Comparison of ENCODE assay signal across 8 cellular contexts in genomic region chr18:35071819-35072247, GRCh38. TPM values are rescaled to one million over a fixed set of nuclear protein-coding genes. Genes with fewer than 3 reads are reported as not detected.
DNase-seq lines count a peak whose midpoint lies in the region; ATAC-seq, FAIRE-seq and TF ChIP-seq lines count a peak whose summit lies in the region.

No MANE protein-coding gene starts in this region.

- H3K27ac Mint-ChIP-seq in activated CD4-positive, alpha-beta T cell treated with anti-CD3 and anti-CD28 coated beads, Interleukin-2, amount 10 ng/mL, durations not matched to agents 24 days and 14 days, result no peak overlapping the region

- peak; percentile 72 for FAIRE-seq in GM12892 (lab: Jason Lieb, UNC)

- H3K9me3 ChIP-seq in right cardiac atrium (ENCODE audit: control insufficient read depth, low read length), result no peaks in the 10 kb centered on the region

- H3K9me3 Mint-ChIP-seq in activated CD4-positive, alpha-beta T cell treated with anti-CD3 and anti-CD28 coated beads, Interleukin-2, amount 10 ng/mL, durations not matched to agents 24 days and 14 days, result no peaks in the 10 kb centered on the region

- H3K4me1 Mint-ChIP-seq in activated CD4-positive, alpha-beta T cell treated with anti-CD3 and anti-CD28 coated beads, Interleukin-2, amount 10 ng/mL, durations not matched to agents 24 days and 14 days, result peaks cover 4% of the 10 kb centered on the region

- intact Hi-C loops in right cardiac atrium (cut with DNase I), result no loop called here
- intact Hi-C loops in posterior vena cava (cut with DNase I), result no loop called here
- intact Hi-C loops in activated CD4-positive, alpha-beta T cell treated with anti-CD3 and anti-CD28 coated beads, Interleukin-2, amount 10 ng/mL, durations not matched to agents 24 days and 14 days (cut with micrococcal nuclease), result no loop called here

- no peak overlapping the region for H3K4me3 Mint-ChIP-seq in activated CD4-positive, alpha-beta T cell treated with anti-CD3 and anti-CD28 coated beads, Interleukin-2, amount 10 ng/mL, durations not matched to agents 24 days and 14 days

- H3K27me3 Mint-ChIP-seq in activated CD4-positive, alpha-beta T cell treated with anti-CD3 and anti-CD28 coated beads, Interleukin-2, amount 10 ng/mL, durations not matched to agents 24 days and 14 days, result no peaks in the 10 kb centered on the region

- H3K36me3 Mint-ChIP-seq in activated CD4-positive, alpha-beta T cell treated with anti-CD3 and anti-CD28 coated beads, Interleukin-2, amount 10 ng/mL, durations not matched to agents 24 days and 14 days (ENCODE audit: low read depth), result peaks cover 20% of the 10 kb centered on the region

- no peak for TF ChIP-seq POLR2A in GM12892 (IDR thresholded peaks at IDR 0.05; ENCODE audit: low read depth, low read length)

- H3K27me3 ChIP-seq in right cardiac atrium (ENCODE audit: control insufficient read depth, insufficient read depth), result no peaks in the 10 kb centered on the region

- DNase-seq in GM12892 (ENCODE audit: insufficient read length) (no peak), right cardiac atrium (no peak), posterior vena cava (ENCODE audit: low spot score) (no peak), cerebellar cortex (ENCODE audit: low spot score) (no peak), NCI-H1436 treated with DMSO at 0.1 percent for 48 hours (lab: John Stamatoyannopoulos, UW) (no peak)
- DNase-seq in activated CD4-positive, alpha-beta T cell treated with anti-CD3 and anti-CD28 coated beads, Interleukin-2, amount 10 ng/mL, durations not matched to agents 24 days and 14 days, result no peak

- peak overlapping the region; percentile 72 for H3K27ac ChIP-seq in right cardiac atrium (ENCODE audit: low read length)

- 18% methylated on average over 3 of the region's 3 CpGs for WGBS in right cardiac atrium

- H3K4me1 ChIP-seq in right cardiac atrium (ENCODE audit: control insufficient read depth, insufficient read depth, low read length), result peaks cover 7% of the 10 kb centered on the region

- ATAC-seq in GM21529 (IDR thresholded peaks at IDR 0.05; ENCODE audit: unreplicated experiment), result peak; percentile 71
- ATAC-seq in HG03565 (IDR thresholded peaks at IDR 0.05; ENCODE audit: unreplicated experiment), result peak; percentile 67
- ATAC-seq in right cardiac atrium, result peak; percentile 32 to 54

- H3K4me3 ChIP-seq in right cardiac atrium (ENCODE audit: low read length), result no peak overlapping the region

RNA-seq across cellular contexts. Expression of gene MAPRE2, which starts 30.6 kb away (rescaled TPM):
- polyA plus RNA-seq in GM12892 (2012; ENCODE audit: missing spikeins), result 15.3 TPM
- total RNA-seq in right cardiac atrium, result 100 to 1,000 TPM in 1 of 4 donors, 10 to 100 TPM in 3; 86.2 to 108 (median 92.0) TPM
- polyA plus RNA-seq in right cardiac atrium, result 52.8 TPM
- 10 to 100 TPM; 38.7 to 52.8 TPM for total RNA-seq in posterior vena cava
- total RNA-seq in activated CD4-positive, alpha-beta T cell treated with anti-CD3 and anti-CD28 coated beads, Interleukin-2, amount 10 ng/mL, durations not matched to agents 24 days and 14 days, result 46.8 and 52.5 TPM in 2 replicates
